7 cellular contexts compared by ENCODE assay signal in genomic region chr11:57480409-57481137, GRCh38. TPM values are rescaled to one million over a fixed set of nuclear protein-coding genes. Genes with fewer than 3 reads are reported as not detected.
DNase-seq lines count a peak whose midpoint lies in the region; ATAC-seq and TF ChIP-seq lines count a peak whose summit lies in the region.

No MANE protein-coding gene starts in this region.

- no peaks in the 10 kb centered on the region for H3K9me3 ChIP-seq in upper lobe of right lung

- peak; percentile 80 for DNase-seq in GM10248 (ENCODE audit: extremely low spot score)
- peak; percentile 6 for DNase-seq in NCI-H774 (lab: John Stamatoyannopoulos, UW)
- DNase-seq in activated CD4-positive, alpha-beta memory T cell treated with anti-CD3 and anti-CD28 coated beads, Interleukin-2, amount 10 ng/mL, durations not matched to agents 7 days and 5 days, result peak; percentile 81
- peak; percentile 63 for DNase-seq in epithelial cell of esophagus (ENCODE audit: low read depth)
- peak; percentile 78 for DNase-seq in neural crest cell (ENCODE audit: low read depth, low spot score)
- DNase-seq in upper lobe of right lung, result peak; percentile 87

- H3K4me3 ChIP-seq in epithelial cell of esophagus (ENCODE audit: low read length), result no peak overlapping the region
- H3K4me3 ChIP-seq in upper lobe of right lung, result no peak overlapping the region

- no peak overlapping the region for H3K4me3 Mint-ChIP-seq in activated CD4-positive, alpha-beta memory T cell treated with anti-CD3 and anti-CD28 coated beads, Interleukin-2, amount 10 ng/mL, durations not matched to agents 7 days and 5 days
- peak overlapping the region; percentile 38 for H3K4me3 Mint-ChIP-seq in neural crest cell

- intact Hi-C loops in upper lobe of right lung (cut with DNase I), result no loop called here

- no peak overlapping the region for H3K27ac ChIP-seq in upper lobe of right lung

- POLR2A ChIA-PET in GM10248 (lab: Yijun Ruan, JAX), result no interaction called here
- POLR2A ChIA-PET in activated CD4-positive, alpha-beta memory T cell treated with anti-CD3 and anti-CD28 coated beads, Interleukin-2, amount 10 ng/mL, durations not matched to agents 7 days and 5 days (lab: Charles Lee), result interaction anchor here (0.6 to 1.6 kb wide), 2 partner anchors 145 to 150 kb away, joined by 3 read pairs; partner anchors contain the start of gene SSRP1

- H3K9me3 Mint-ChIP-seq in activated CD4-positive, alpha-beta memory T cell treated with anti-CD3 and anti-CD28 coated beads, Interleukin-2, amount 10 ng/mL, durations not matched to agents 7 days and 5 days, result no peaks in the 10 kb centered on the region
- no peaks in the 10 kb centered on the region for H3K9me3 Mint-ChIP-seq in neural crest cell

- peaks cover 12% of the 10 kb centered on the region for H3K4me1 Mint-ChIP-seq in activated CD4-positive, alpha-beta memory T cell treated with anti-CD3 and anti-CD28 coated beads, Interleukin-2, amount 10 ng/mL, durations not matched to agents 7 days and 5 days
- H3K4me1 Mint-ChIP-seq in neural crest cell, result peaks cover 29% of the 10 kb centered on the region

- peaks cover 5% of the 10 kb centered on the region for H3K36me3 Mint-ChIP-seq in activated CD4-positive, alpha-beta memory T cell treated with anti-CD3 and anti-CD28 coated beads, Interleukin-2, amount 10 ng/mL, durations not matched to agents 7 days and 5 days (ENCODE audit: low read depth)
- H3K36me3 Mint-ChIP-seq in neural crest cell (ENCODE audit: low read depth), result no peaks in the 10 kb centered on the region

- H3K36me3 ChIP-seq in upper lobe of right lung, result peaks cover 14% of the 10 kb centered on the region

- H3K27me3 Mint-ChIP-seq in activated CD4-positive, alpha-beta memory T cell treated with anti-CD3 and anti-CD28 coated beads, Interleukin-2, amount 10 ng/mL, durations not matched to agents 7 days and 5 days, result peaks cover 55% of the 10 kb centered on the region
- H3K27me3 Mint-ChIP-seq in neural crest cell (ENCODE audit: low read depth), result peaks cover 79% of the 10 kb centered on the region

- peak; percentile 35 for ATAC-seq in HG02981 (IDR thresholded peaks at IDR 0.05; ENCODE audit: unreplicated experiment)
- peak; percentile 59 for ATAC-seq in upper lobe of right lung

- TF ChIP-seq CTCF in GM10248 (IDR thresholded peaks at IDR 0.05; ENCODE audit: control extremely low read depth, extremely low read depth, low read depth, missing control alignments) (peak; percentile 88), epithelial cell of esophagus (IDR thresholded peaks at IDR 0.05; ENCODE audit: insufficient read depth, low read depth, low read length, missing control alignments) (peak; percentile 81), neural crest cell (conservative IDR thresholded peaks at IDR 0.05) (peak; percentile 72), upper lobe of right lung (IDR thresholded peaks at IDR 0.05) (peak; percentile 74)

- H3K4me1 ChIP-seq in upper lobe of right lung, result peaks cover 21% of the 10 kb centered on the region

- CTCF ChIA-PET in GM10248 (lab: Yijun Ruan, JAX), result interaction anchor here (0.8 to 9.2 kb wide), 12 partner anchors 7 to 159 kb away, joined by 3 to 200 read pairs (median 7); partner anchors contain the start of gene RTN4RL2
- CTCF ChIA-PET in activated CD4-positive, alpha-beta memory T cell treated with anti-CD3 and anti-CD28 coated beads, Interleukin-2, amount 10 ng/mL, durations not matched to agents 7 days and 5 days (lab: Charles Lee), result interaction anchor here (0.7 to 5.7 kb wide), 9 partner anchors 13 to 156 kb away, joined by 3 to 33 read pairs (median 4); partner anchors contain the start of gene UBE2L6

- H3K27me3 ChIP-seq in upper lobe of right lung, result peaks cover 9% of the 10 kb centered on the region

- H3K27ac Mint-ChIP-seq in activated CD4-positive, alpha-beta memory T cell treated with anti-CD3 and anti-CD28 coated beads, Interleukin-2, amount 10 ng/mL, durations not matched to agents 7 days and 5 days, result no peak overlapping the region
- H3K27ac Mint-ChIP-seq in neural crest cell (ENCODE audit: unreplicated experiment), result no peak overlapping the region

RNA-seq across cellular contexts. Expression of gene RTN4RL2, which starts 20.2 kb away (rescaled TPM):
- under 1 TPM; 0.35 to 0.50 TPM for total RNA-seq in activated CD4-positive, alpha-beta memory T cell treated with anti-CD3 and anti-CD28 coated beads, Interleukin-2, amount 10 ng/mL, durations not matched to agents 7 days and 5 days
- 2.4 and 3.4 TPM in 2 replicates for total RNA-seq in neural crest cell
- 3.2 TPM for total RNA-seq in upper lobe of right lung

RNA-seq across cellular contexts. Expression of gene SLC43A1, which starts 34.9 kb away (rescaled TPM):
- total RNA-seq in activated CD4-positive, alpha-beta memory T cell treated with anti-CD3 and anti-CD28 coated beads, Interleukin-2, amount 10 ng/mL, durations not matched to agents 7 days and 5 days, result 10 to 100 TPM; 29.9 to 31.7 TPM
- total RNA-seq in neural crest cell (4.5 and 4.7 TPM in 2 replicates), upper lobe of right lung (12.4 TPM)

RNA-seq across cellular contexts. Expression of gene TIMM10, which starts 50.0 kb away (rescaled TPM):
- 10 to 100 TPM; 82.4 to 86.1 TPM for total RNA-seq in activated CD4-positive, alpha-beta memory T cell treated with anti-CD3 and anti-CD28 coated beads, Interleukin-2, amount 10 ng/mL, durations not matched to agents 7 days and 5 days
- total RNA-seq in neural crest cell, result 103 and 108 TPM in 2 replicates
- total RNA-seq in upper lobe of right lung, result 34.7 TPM

RNA-seq across cellular contexts. Expression of gene SLC43A3, which starts 53.7 kb away (rescaled TPM):
- total RNA-seq in activated CD4-positive, alpha-beta memory T cell treated with anti-CD3 and anti-CD28 coated beads, Interleukin-2, amount 10 ng/mL, durations not matched to agents 7 days and 5 days, result 100 to 1,000 TPM in 1 of 2 experiments, 10 to 100 TPM in 1; 94.5 to 101 TPM
- total RNA-seq in neural crest cell (52.9 and 53.7 TPM in 2 replicates), upper lobe of right lung (117 TPM)

RNA-seq across cellular contexts. Expression of gene SMTNL1, which starts 56.8 kb away (rescaled TPM):
- total RNA-seq in activated CD4-positive, alpha-beta memory T cell treated with anti-CD3 and anti-CD28 coated beads, Interleukin-2, amount 10 ng/mL, durations not matched to agents 7 days and 5 days, result not detected
- total RNA-seq in neural crest cell (not detected in 2 replicates), upper lobe of right lung (not detected)

Comparison
In these comparisons a context has a peak if more than half of its experiments do, and no peak if none do; other contexts are left out.
1. DNase-seq: peak in every context shown above with its lines; median percentile 87 in upper lobe of right lung; 81 in activated CD4-positive, alpha-beta memory T cell treated with anti-CD3 and anti-CD28 coated beads, Interleukin-2, amount 10 ng/mL, durations not matched to agents 7 days and 5 days; 80 in GM10248; 78 in neural crest cell; 63 in epithelial cell of esophagus; 6 in NCI-H774.